ENCODE assay signal across 8 cellular contexts in the genomic region with DNA sequence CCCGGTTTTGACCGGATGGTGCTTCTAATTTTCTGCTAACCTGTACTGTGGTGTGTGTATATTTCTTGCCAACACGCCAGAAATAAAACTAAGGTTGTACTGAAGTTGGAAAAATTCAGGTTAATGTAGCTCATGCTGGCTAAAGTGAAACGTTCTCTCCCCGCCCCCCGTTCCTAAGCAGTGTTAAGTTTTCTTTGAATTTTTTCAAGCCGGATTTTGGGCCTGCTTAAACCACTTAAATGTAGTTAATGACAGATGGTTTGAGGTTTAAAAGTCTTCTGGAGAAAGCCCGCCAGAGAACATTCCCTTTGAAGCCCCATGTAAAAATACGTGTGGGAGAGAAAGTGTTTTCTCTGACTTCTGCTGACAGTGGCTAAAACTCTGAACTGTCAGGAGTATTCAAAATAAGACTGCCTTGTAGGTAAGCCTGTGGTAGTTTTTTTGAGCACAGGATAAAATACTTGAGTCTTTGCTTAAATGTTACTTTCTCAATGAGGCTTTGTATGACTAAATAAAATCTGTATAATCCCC.
DNase-seq lines count a peak whose midpoint lies in the region; ATAC-seq and TF ChIP-seq lines count a peak whose summit lies in the region.

No MANE protein-coding gene starts in this region.

- no peak for DNase-seq in Calu3
- DNase-seq in NAMALWA (ENCODE audit: low spot score) = peak; percentile 81
- peak; percentile 27 for DNase-seq in central memory CD4-positive, alpha-beta T cell
- DNase-seq in naive thymus-derived CD4-positive, alpha-beta T cell = peak in 5 of 9 donors; percentile 19 to 40 (median 28)
- DNase-seq in GM20000 (ENCODE audit: low spot score) = no peak
- DNase-seq in iPS-NIHi7 (ENCODE audit: extremely low spot score) = no peak

- H3K27me3 ChIP-seq in naive thymus-derived CD4-positive, alpha-beta T cell (ENCODE audit: control insufficient read depth in 2 of 2, insufficient read depth in 2 of 2, low read length in 2 of 2) = no peaks in the 10 kb centered on the region

- TF ChIP-seq CTCF in Calu3 (IDR thresholded peaks at IDR 0.05; ENCODE audit: unreplicated experiment) (no peak), GM20000 (IDR thresholded peaks at IDR 0.05; ENCODE audit: extremely low read depth, missing control alignments) (no peak)

- H3K9me3 Mint-ChIP-seq in Calu3 (ENCODE audit: low read depth, unreplicated experiment) = no peaks in the 10 kb centered on the region
- peaks cover 0 to 10% (median 0%) of the 10 kb centered on the region in 11 donors for H3K9me3 Mint-ChIP-seq in naive thymus-derived CD4-positive, alpha-beta T cell

- H3K36me3 Mint-ChIP-seq in Calu3 (ENCODE audit: insufficient read depth, unreplicated experiment) = peaks cover 76% of the 10 kb centered on the region
- H3K36me3 Mint-ChIP-seq in naive thymus-derived CD4-positive, alpha-beta T cell = peaks cover 0 to 4% (median 0%) of the 10 kb centered on the region in 5 donors

- peak overlapping the region; percentile 89 for H3K4me3 Mint-ChIP-seq in Calu3 (ENCODE audit: low read depth, unreplicated experiment)
- H3K4me3 Mint-ChIP-seq in naive thymus-derived CD4-positive, alpha-beta T cell = peak overlapping the region; percentile 81 to 97 (median 94)

- no peaks in the 10 kb centered on the region for H3K9me3 ChIP-seq in naive thymus-derived CD4-positive, alpha-beta T cell (ENCODE audit: control insufficient read depth in 2 of 3, low read length in 3 of 3)

- H3K4me3 ChIP-seq in naive thymus-derived CD4-positive, alpha-beta T cell (ENCODE audit: low read length) = peak overlapping the region; percentile 76

- intact Hi-C loops in Calu3 (cut with micrococcal nuclease; ENCODE audit: unreplicated experiment) = no loop called here
- intact Hi-C loops in naive thymus-derived CD4-positive, alpha-beta T cell (cut with micrococcal nuclease) = loop anchor here (1.0 to 10.0 kb wide), 15 partner anchors 13 to 1784 kb away; a partner anchor contains a TSS

- no TSS peak for BruUV-seq in Calu3 (replicated peaks; lab: Mats Ljungman, UMichigan)

- H3K4me1 Mint-ChIP-seq in Calu3 (ENCODE audit: low read depth, unreplicated experiment) = peaks cover 22% of the 10 kb centered on the region
- H3K4me1 Mint-ChIP-seq in naive thymus-derived CD4-positive, alpha-beta T cell = peaks cover 21 to 82% (median 63%) of the 10 kb centered on the region in 7 donors

- POLR2A ChIA-PET in naive thymus-derived CD4-positive, alpha-beta T cell (lab: Charles Lee) = interaction anchor here (0.6 to 10.6 kb wide), 46 partner anchors 10 to 1794 kb away, joined by 3 to 739 read pairs (median 10); a partner anchor contains a TSS

- H3K27ac ChIP-seq in naive thymus-derived CD4-positive, alpha-beta T cell (ENCODE audit: low read depth, low read length) = peak overlapping the region; percentile 86

- ATAC-seq in naive thymus-derived CD4-positive, alpha-beta T cell = no peak
- ATAC-seq in HG02840 (IDR thresholded peaks at IDR 0.05; ENCODE audit: low FRiP score, unreplicated experiment) (no peak), GM21423 (IDR thresholded peaks at IDR 0.05; ENCODE audit: unreplicated experiment) (no peak)

- no peaks in the 10 kb centered on the region for H3K27me3 Mint-ChIP-seq in Calu3 (ENCODE audit: unreplicated experiment)
- peaks cover 0 to 9% (median 0%) of the 10 kb centered on the region in 5 donors for H3K27me3 Mint-ChIP-seq in naive thymus-derived CD4-positive, alpha-beta T cell

- H3K36me3 ChIP-seq in naive thymus-derived CD4-positive, alpha-beta T cell (ENCODE audit: control insufficient read depth in 2 of 3, insufficient read depth in 3 of 3, low read length in 3 of 3) = no peaks in the 10 kb centered on the region

- peaks cover 20 to 42% of the 10 kb centered on the region in 2 donors for H3K4me1 ChIP-seq in naive thymus-derived CD4-positive, alpha-beta T cell (ENCODE audit: control insufficient read depth in 2 of 2, insufficient read depth in 2 of 2, low read length in 2 of 2)

- H3K27ac Mint-ChIP-seq in Calu3 (ENCODE audit: unreplicated experiment) = peak overlapping the region; percentile 99
- peak overlapping the region; percentile 95 to 99 (median 98) for H3K27ac Mint-ChIP-seq in naive thymus-derived CD4-positive, alpha-beta T cell

- CTCF ChIA-PET in Calu3 (lab: Charles Lee) = interaction anchor here (1.5 to 2.2 kb wide), 4 partner anchors 27 to 84 kb away, joined by 5 to 10 read pairs (median 7); a partner anchor contains a TSS
- CTCF ChIA-PET in naive thymus-derived CD4-positive, alpha-beta T cell (lab: Charles Lee) = interaction anchor here (0.6 to 3.3 kb wide), 13 partner anchors 13 to 1638 kb away, joined by 3 to 35 read pairs (median 6); a partner anchor contains a TSS

Comparison
In these comparisons a context has a peak if more than half of its experiments do, and no peak if none do; other contexts are left out.
1. DNase-seq: peak in NAMALWA (single experiment), central memory CD4-positive, alpha-beta T cell (single experiment) and naive thymus-derived CD4-positive, alpha-beta T cell (5 of 9); none in Calu3 (single experiment), GM20000 (single experiment) and iPS-NIHi7 (single experiment).